In the genomic region with DNA sequence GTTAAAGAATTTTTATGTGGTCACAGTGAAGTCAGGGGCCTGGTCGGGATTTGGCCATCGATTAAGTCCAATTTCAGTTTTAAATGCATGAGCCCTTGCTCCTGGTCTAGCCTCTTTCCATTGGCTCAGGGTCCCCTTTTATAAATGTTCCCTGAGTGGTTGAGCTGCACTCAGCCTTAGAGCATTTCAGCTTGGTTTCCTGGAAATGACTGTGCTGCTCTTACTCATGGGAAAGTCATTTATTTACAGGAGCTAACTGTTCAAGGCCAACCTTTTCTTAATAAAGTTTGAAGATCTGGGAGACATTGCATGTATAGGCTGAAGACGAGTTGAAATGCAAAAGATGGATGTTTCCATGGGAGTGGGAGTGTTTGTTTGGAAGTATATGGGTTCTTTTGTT, we compare ENCODE assay signal across 18 cellular contexts.
DNase-seq lines count a peak whose midpoint lies in the region; ATAC-seq and TF ChIP-seq lines count a peak whose summit lies in the region.
"Had no signal": no experiment of that assay in that cellular context is flagged by ENCODE, and none has a peak within 500 bp of the region (broad histone marks: within the 10 kb centered on the region; RNA-seq: fewer than 3 reads in every experiment).

No MANE protein-coding gene starts in this region.

- H3K4me3 Mint-ChIP-seq in activated CD4-positive, alpha-beta T cell treated with anti-CD3 and anti-CD28 coated beads, Interleukin-2, amount 10 ng/mL, durations not matched to agents 7 days and 5 days: peak overlapping the region; percentile 4
- H3K4me3 Mint-ChIP-seq: IgD-negative memory B cell, natural killer cell had no signal

- no peaks in the 10 kb centered on the region for H3K36me3 ChIP-seq in thoracic aorta
- H3K36me3 ChIP-seq: gastroesophageal sphincter had no signal

- no peaks in the 10 kb centered on the region for H3K9me3 Mint-ChIP-seq in activated CD4-positive, alpha-beta T cell treated with anti-CD3 and anti-CD28 coated beads, Interleukin-2, amount 10 ng/mL, durations not matched to agents 7 days and 5 days
- H3K9me3 Mint-ChIP-seq: natural killer cell had no signal

- no peak for TF ChIP-seq CTCF in astrocyte of the cerebellum (IDR thresholded peaks at IDR 0.05; ENCODE audit: low read depth, low read length, missing control alignments)
- TF ChIP-seq CTCF in thoracic aorta (IDR thresholded peaks at IDR 0.05): no peak
- TF ChIP-seq CTCF in GM13977 (IDR thresholded peaks at IDR 0.05; ENCODE audit: extremely low read depth, insufficient read depth, missing control alignments): no peak

- no peaks in the 10 kb centered on the region for H3K27me3 Mint-ChIP-seq in activated CD4-positive, alpha-beta T cell treated with anti-CD3 and anti-CD28 coated beads, Interleukin-2, amount 10 ng/mL, durations not matched to agents 7 days and 5 days
- H3K27me3 Mint-ChIP-seq: IgD-negative memory B cell had no signal

- no peak overlapping the region for H3K27ac Mint-ChIP-seq in activated CD4-positive, alpha-beta T cell treated with anti-CD3 and anti-CD28 coated beads, Interleukin-2, amount 10 ng/mL, durations not matched to agents 7 days and 5 days
- H3K27ac Mint-ChIP-seq: IgD-negative memory B cell, natural killer cell had no signal

- H3K4me1 ChIP-seq in thoracic aorta (ENCODE audit: control insufficient read depth in 1 of 2, low read depth in 2 of 2): peaks cover 0 to 11% of the 10 kb centered on the region in 2 donors
- H3K4me1 ChIP-seq: Caco-2, gastroesophageal sphincter had no signal

- H3K27me3 ChIP-seq in thoracic aorta (replicated peaks; ENCODE audit: insufficient read depth): no peaks in the 10 kb centered on the region
- H3K27me3 ChIP-seq: gastroesophageal sphincter had no signal

- ATAC-seq in thoracic aorta (ENCODE audit: insufficient number of reproducible peaks, low FRiP score, low read depth): peak; percentile 55
- ATAC-seq in GM18907 (IDR thresholded peaks at IDR 0.05; ENCODE audit: unreplicated experiment): no peak
- ATAC-seq: gastroesophageal sphincter, natural killer cell had no signal

- H3K27ac ChIP-seq in thoracic aorta: no peak overlapping the region
- H3K27ac ChIP-seq: coronary artery, gastroesophageal sphincter had no signal

- CTCF ChIA-PET in activated CD4-positive, alpha-beta T cell treated with anti-CD3 and anti-CD28 coated beads, Interleukin-2, amount 10 ng/mL, durations not matched to agents 7 days and 5 days (lab: Charles Lee): no interaction called here

- in situ Hi-C loops in astrocyte of the cerebellum (cut with HindIII; ENCODE audit: low sequenced_read_pairs): no loop called here
- in situ Hi-C loops in GM13977 (cut with MboI; ENCODE audit: low pct_unique_long_range_greater_than_20kb, low sequenced_read_pairs, unreplicated experiment): no loop called here

- no peak overlapping the region for H3K4me3 ChIP-seq in astrocyte of the cerebellum (ENCODE audit: low read depth, low read length)
- no peak overlapping the region for H3K4me3 ChIP-seq in thoracic aorta
- H3K4me3 ChIP-seq: coronary artery, gastroesophageal sphincter had no signal

- no peak for DNase-seq in activated CD4-positive, alpha-beta T cell treated with anti-CD3 and anti-CD28 coated beads, Interleukin-2, amount 10 ng/mL, durations not matched to agents 7 days and 5 days
- DNase-seq in activated CD4-positive, alpha-beta T cell treated with anti-CD3 and anti-CD28 coated beads for 48 hours: no peak
- DNase-seq in astrocyte of the cerebellum (ENCODE audit: low read depth) (peak; percentile 44), glomerular visceral epithelial cell (ENCODE audit: extremely low spot score) (peak; percentile 47), thoracic aorta (ENCODE audit: low spot score) (no peak), GM13977 (ENCODE audit: low spot score) (no peak)
- DNase-seq in effector CD4-positive, alpha-beta T cell: no peak
- DNase-seq: activated naive CD4-positive, alpha-beta T cell treated with anti-CD3 and anti-CD28 coated beads, Interleukin-2, amount 50 U/mL, for 16 hours; Caco-2; left cardiac atrium; natural killer cell; NCI-H1417 treated with DMSO at 0.1 percent for 48 hours; NCI-H510A; T-helper 9 cell had no signal

- H3K36me3 Mint-ChIP-seq in activated CD4-positive, alpha-beta T cell treated with anti-CD3 and anti-CD28 coated beads, Interleukin-2, amount 10 ng/mL, durations not matched to agents 7 days and 5 days (ENCODE audit: low read depth): no peaks in the 10 kb centered on the region
- H3K36me3 Mint-ChIP-seq: natural killer cell had no signal

- POLR2A ChIA-PET in activated CD4-positive, alpha-beta T cell treated with anti-CD3 and anti-CD28 coated beads, Interleukin-2, amount 10 ng/mL, durations not matched to agents 7 days and 5 days (lab: Charles Lee): no interaction called here

- no peaks in the 10 kb centered on the region for H3K9me3 ChIP-seq in thoracic aorta
- H3K9me3 ChIP-seq: Caco-2, gastroesophageal sphincter had no signal

- no peaks in the 10 kb centered on the region for H3K4me1 Mint-ChIP-seq in activated CD4-positive, alpha-beta T cell treated with anti-CD3 and anti-CD28 coated beads, Interleukin-2, amount 10 ng/mL, durations not matched to agents 7 days and 5 days
- H3K4me1 Mint-ChIP-seq: natural killer cell had no signal

Comparison
In these comparisons a context has a peak if more than half of its experiments do, and no peak if none do; other contexts are left out.
1. DNase-seq: peak in astrocyte of the cerebellum (single experiment) and glomerular visceral epithelial cell (single experiment); none in activated CD4-positive, alpha-beta T cell treated with anti-CD3 and anti-CD28 coated beads, Interleukin-2, amount 10 ng/mL, durations not matched to agents 7 days and 5 days (single experiment), activated CD4-positive, alpha-beta T cell treated with anti-CD3 and anti-CD28 coated beads for 48 hours (single experiment), thoracic aorta (single experiment), GM13977 (single experiment) and effector CD4-positive, alpha-beta T cell (single experiment).